24 cellular contexts compared by ENCODE assay signal in the genomic region with DNA sequence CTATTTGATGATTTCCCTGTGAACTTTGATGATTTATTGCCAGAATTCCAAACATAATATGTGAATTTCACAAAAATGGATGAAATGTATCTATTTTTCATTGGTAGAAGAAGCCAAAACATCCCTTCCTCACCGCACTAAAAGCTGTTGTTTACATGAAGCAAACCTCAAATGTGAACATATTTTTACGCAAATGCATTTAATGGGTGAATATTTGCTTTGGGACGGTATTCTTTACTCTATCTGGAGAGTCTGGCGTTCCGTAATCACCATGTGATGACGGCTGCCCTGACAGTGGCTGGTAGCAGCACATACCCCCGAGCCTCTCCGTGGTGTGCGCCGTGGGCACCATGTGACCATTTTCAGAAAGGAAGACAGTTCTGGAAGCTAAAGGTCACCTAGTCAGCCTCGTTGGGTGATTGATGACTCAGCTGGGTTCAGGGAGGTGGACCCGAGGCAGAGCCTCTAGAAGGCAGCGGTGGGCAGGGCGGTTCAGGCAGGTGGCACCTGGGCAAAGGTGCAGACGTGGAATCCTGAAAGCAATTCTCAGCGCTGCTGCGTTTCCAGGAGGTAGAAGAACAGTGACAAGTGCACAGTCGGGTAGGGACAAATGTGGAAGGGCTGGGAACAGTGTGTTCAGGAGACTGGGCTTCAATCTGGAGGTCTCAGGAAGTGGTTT. TPM values are rescaled to one million over a fixed set of nuclear protein-coding genes. Genes with fewer than 3 reads are reported as not detected.
DNase-seq lines count a peak whose midpoint lies in the region; ATAC-seq and TF ChIP-seq lines count a peak whose summit lies in the region.
"Had no signal": no experiment of that assay in that cellular context is flagged by ENCODE, and none has a peak within 500 bp of the region (broad histone marks: within the 10 kb centered on the region; RNA-seq: fewer than 3 reads in every experiment).

No MANE protein-coding gene starts in this region.

- H3K4me1 ChIP-seq in left ventricle myocardium inferior (peaks cover 49% of the 10 kb centered on the region), mucosa of stomach (ENCODE audit: control insufficient read depth, insufficient read depth, low read length) (peaks cover 16% of the 10 kb centered on the region)
- H3K4me1 ChIP-seq: SJSA1 had no signal

- TF ChIP-seq CTCF in left ventricle myocardium inferior (IDR thresholded peaks at IDR 0.05; ENCODE audit: borderline replicate concordance), result no peak
- TF ChIP-seq CTCF in GM13976 (IDR thresholded peaks at IDR 0.05; ENCODE audit: borderline replicate concordance, control extremely low read depth, extremely low read depth, insufficient read depth, missing control alignments), result no peak

- H3K36me3 ChIP-seq in left ventricle myocardium inferior (peaks cover 34% of the 10 kb centered on the region), mucosa of stomach (ENCODE audit: control insufficient read depth, insufficient read depth, low read length) (no peaks in the 10 kb centered on the region)
- H3K36me3 ChIP-seq: SJSA1 had no signal

- peak overlapping the region; percentile 24 for H3K9ac ChIP-seq in mucosa of stomach (ENCODE audit: low read length)

- H3K27ac ChIP-seq in left ventricle myocardium inferior (replicated peaks), result peak overlapping the region; percentile 90
- no peak overlapping the region for H3K27ac ChIP-seq in caudate nucleus (ENCODE audit: low read depth, low read length)
- H3K27ac ChIP-seq: hepatocyte, SJSA1, spleen had no signal

- ATAC-seq in HG03095 (IDR thresholded peaks at IDR 0.05; ENCODE audit: unreplicated experiment), result no peak
- ATAC-seq: activated CD8-positive, alpha-beta T cell treated with anti-CD3 and anti-CD28 coated beads, Interleukin-2, amount 10 ng/mL, durations not matched to agents 7 days and 5 days had no signal

- peak; percentile 60 for DNase-seq in COLO668 (lab: John Stamatoyannopoulos, UW; ENCODE audit: unreplicated experiment)
- DNase-seq in SW480 (ENCODE audit: low spot score), result peak; percentile 57
- DNase-seq in left ventricle myocardium inferior, result no peak
- DNase-seq in NCI-H1436 treated with DMSO at 0.1 percent for 48 hours (lab: John Stamatoyannopoulos, UW), result no peak
- no peak for DNase-seq in GM13976 (ENCODE audit: low spot score)
- no peak for DNase-seq in caudate nucleus (lab: John Stamatoyannopoulos, UW)
- DNase-seq: ACHN; activated B cell treated with CpG ODN at 0.5 μM for 24 hours; activated CD8-positive, alpha-beta T cell treated with anti-CD3 and anti-CD28 coated beads, Interleukin-2, amount 10 ng/mL, durations not matched to agents 7 days and 5 days; activated naive CD4-positive, alpha-beta T cell treated with Interleukin-2 at 50 U/mL for 16 hours; activated T-cell treated with anti-CD3 and anti-CD28 coated beads, Interleukin-2, amount 50 U/mL, for 24 hours; CD4-positive, alpha-beta memory T cell; DMS53; endodermal cell; HFFc6; mesendoderm; NCI-H1092 treated with DMSO at 0.1 percent for 48 hours; OCI-M1; spleen; stimulated activated CD4-positive, alpha-beta T cell treated with anti-CD3 and anti-CD28 coated beads, Interleukin-4, amount 100 ng/mL, for 4 hours had no signal

- intact Hi-C loops in left ventricle myocardium inferior (cut with micrococcal nuclease), result no loop called here

- in situ Hi-C loops in GM13976 (cut with MboI; ENCODE audit: low sequenced_read_pairs, unreplicated experiment), result no loop called here

- H3K27me3 ChIP-seq in left ventricle myocardium inferior (ENCODE audit: low read depth) (no peaks in the 10 kb centered on the region), mucosa of stomach (ENCODE audit: control insufficient read depth, insufficient read depth, low read length) (no peaks in the 10 kb centered on the region)
- H3K27me3 ChIP-seq: hepatocyte, SJSA1, spleen had no signal

- H3K4me3 ChIP-seq in left ventricle myocardium inferior (no peak overlapping the region), mucosa of stomach (ENCODE audit: low read length) (no peak overlapping the region)
- H3K4me3 ChIP-seq: hepatocyte, SJSA1, spleen had no signal

- H3K9me3 ChIP-seq in left ventricle myocardium inferior (replicated peaks), result peaks cover 5% of the 10 kb centered on the region
- H3K9me3 ChIP-seq in mucosa of stomach (ENCODE audit: control insufficient read depth, low read length), result no peaks in the 10 kb centered on the region
- H3K9me3 ChIP-seq: spleen had no signal

RNA-seq across cellular contexts. Expression of gene PPARA, which starts 45.3 kb away (rescaled TPM):
- 101 TPM for total RNA-seq in left ventricle myocardium inferior

RNA-seq across cellular contexts. Expression of gene CDPF1, which starts 54.5 kb away (rescaled TPM):
- total RNA-seq in left ventricle myocardium inferior, result 6.4 TPM

Comparison
In these comparisons a context has a peak if more than half of its experiments do, and no peak if none do; other contexts are left out.
1. DNase-seq: peak in COLO668 (single experiment) and SW480 (single experiment); none in left ventricle myocardium inferior (single experiment), NCI-H1436 treated with DMSO at 0.1 percent for 48 hours (single experiment), GM13976 (single experiment) and caudate nucleus (0 of 61).